In the genomic region with DNA sequence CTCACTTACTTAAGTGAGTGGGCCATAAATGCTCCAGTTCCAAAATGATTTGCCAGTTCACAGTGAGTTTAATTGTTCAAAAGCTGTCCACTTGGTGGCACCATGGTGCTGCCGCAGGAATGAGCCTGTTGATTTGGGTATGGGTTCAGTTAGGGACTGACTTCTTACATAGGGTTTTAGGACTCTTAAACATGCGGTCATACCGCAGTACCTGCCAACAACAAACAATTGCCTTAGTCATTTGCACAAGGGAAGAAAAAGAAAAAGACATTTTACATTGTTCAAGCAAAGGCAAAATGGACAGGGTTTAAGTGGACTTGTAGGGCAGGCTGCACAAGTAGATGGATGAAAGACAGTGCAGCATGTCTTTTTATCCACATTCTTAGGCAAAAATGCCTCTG, we compare ENCODE assay signal across 8 cellular contexts.
DNase-seq lines count a peak whose midpoint lies in the region; ATAC-seq, FAIRE-seq and TF ChIP-seq lines count a peak whose summit lies in the region.

No MANE protein-coding gene starts in this region.

- H3K27me3 Mint-ChIP-seq in activated T-cell treated with anti-CD3 and anti-CD28 coated beads, Interleukin-2, amount 50 U/mL, for 24 hours = peaks cover 12% of the 10 kb centered on the region
- peaks cover 70% of the 10 kb centered on the region for H3K27me3 Mint-ChIP-seq in osteocyte (ENCODE audit: unreplicated experiment)

- H3K4me3 Mint-ChIP-seq in activated T-cell treated with anti-CD3 and anti-CD28 coated beads, Interleukin-2, amount 50 U/mL, for 24 hours = no peak overlapping the region
- no peak overlapping the region for H3K4me3 Mint-ChIP-seq in osteocyte (ENCODE audit: unreplicated experiment)

- ATAC-seq in HG03469 (IDR thresholded peaks at IDR 0.05; ENCODE audit: unreplicated experiment) (peak; percentile 82), foreskin keratinocyte (peak; percentile 81), HG03097 (IDR thresholded peaks at IDR 0.05; ENCODE audit: low FRiP score, unreplicated experiment) (no peak)

- peak; percentile 89 for TF ChIP-seq CTCF in foreskin keratinocyte (conservative IDR thresholded peaks at IDR 0.05)
- TF ChIP-seq CTCF in osteocyte (IDR thresholded peaks at IDR 0.05) = peak; percentile 75

- peak; percentile 55 for DNase-seq in Caki2 (ENCODE audit: low read depth)
- peak; percentile 29 for DNase-seq in GM19239 (ENCODE audit: insufficient read length, low spot score)
- peak; percentile 46 for DNase-seq in NCI-H748 (lab: John Stamatoyannopoulos, UW; ENCODE audit: unreplicated experiment)
- peak; percentile 39 for DNase-seq in activated T-cell treated with anti-CD3 and anti-CD28 coated beads, Interleukin-2, amount 50 U/mL, for 24 hours
- DNase-seq in foreskin keratinocyte = peak; percentile 35 to 60
- DNase-seq in osteocyte (ENCODE audit: extremely low spot score, unreplicated experiment) = no peak

- no peaks in the 10 kb centered on the region for H3K4me1 Mint-ChIP-seq in activated T-cell treated with anti-CD3 and anti-CD28 coated beads, Interleukin-2, amount 50 U/mL, for 24 hours (ENCODE audit: low read depth)
- no peaks in the 10 kb centered on the region for H3K4me1 Mint-ChIP-seq in osteocyte (ENCODE audit: unreplicated experiment)

- H3K27ac Mint-ChIP-seq in activated T-cell treated with anti-CD3 and anti-CD28 coated beads, Interleukin-2, amount 50 U/mL, for 24 hours = no peak overlapping the region
- H3K27ac Mint-ChIP-seq in osteocyte (ENCODE audit: unreplicated experiment) = no peak overlapping the region

- H3K9me3 Mint-ChIP-seq in activated T-cell treated with anti-CD3 and anti-CD28 coated beads, Interleukin-2, amount 50 U/mL, for 24 hours = no peaks in the 10 kb centered on the region
- H3K9me3 Mint-ChIP-seq in osteocyte (ENCODE audit: unreplicated experiment) = no peaks in the 10 kb centered on the region

- no peaks in the 10 kb centered on the region for H3K36me3 Mint-ChIP-seq in activated T-cell treated with anti-CD3 and anti-CD28 coated beads, Interleukin-2, amount 50 U/mL, for 24 hours (ENCODE audit: low read depth)
- no peaks in the 10 kb centered on the region for H3K36me3 Mint-ChIP-seq in osteocyte (ENCODE audit: unreplicated experiment)

- in situ Hi-C loops in Caki2 (cut with HindIII; ENCODE audit: low pct_unique_long_range_greater_than_20kb, low sequenced_read_pairs) = no loop called here

- FAIRE-seq in GM19239 (lab: Jason Lieb, UNC) = peak; percentile 95

- peaks cover 34% of the 10 kb centered on the region for H3K27me3 ChIP-seq in foreskin keratinocyte

- no peaks in the 10 kb centered on the region for H3K4me1 ChIP-seq in foreskin keratinocyte

- H3K27ac ChIP-seq in foreskin keratinocyte = no peak overlapping the region
